ENCODE assay signal across 19 cellular contexts in genomic region chr1:81149649-81150335, GRCh38.
DNase-seq lines count a peak whose midpoint lies in the region; ATAC-seq, FAIRE-seq and TF ChIP-seq lines count a peak whose summit lies in the region.
"Had no signal": no experiment of that assay in that cellular context is flagged by ENCODE, and none has a peak within 500 bp of the region (broad histone marks: within the 10 kb centered on the region; RNA-seq: fewer than 3 reads in every experiment).

No MANE protein-coding gene starts in this region.

- no TSS peak for BruUV-seq in endothelial cell of umbilical vein (replicated peaks; lab: Mats Ljungman, UMichigan)

- H3K4me3 ChIP-seq in SJSA1 (no peak overlapping the region), endothelial cell of umbilical vein (replicated peaks in 1 of 3; ENCODE audit: insufficient read depth in 1 of 3, low read depth in 1 of 3, low read length in 3 of 3) (no peak overlapping the region), neural progenitor cell (no peak overlapping the region), right cardiac atrium (ENCODE audit: low read length) (no peak overlapping the region), body of pancreas (no peak overlapping the region)
- H3K4me3 ChIP-seq: GM12878, MG63 had no signal

- FAIRE-seq in H54 (lab: Jason Lieb, UNC) (peak; percentile 82), endothelial cell of umbilical vein (lab: Jason Lieb, UNC) (peak; percentile 33)
- FAIRE-seq: GM12878, GM18507, RCC 7860 had no signal

- H3K9me3 Mint-ChIP-seq in neural progenitor cell, result no peaks in the 10 kb centered on the region

- intact Hi-C loops in endothelial cell of umbilical vein (cut with micrococcal nuclease), result no loop called here
- intact Hi-C loops in right cardiac atrium (cut with DNase I), result no loop called here
- intact Hi-C loops in body of pancreas (cut with DNase I), result no loop called here

- no peak overlapping the region for H2AFZ ChIP-seq in endothelial cell of umbilical vein (ENCODE audit: low read depth, low read length)
- peak overlapping the region; percentile 11 for H2AFZ ChIP-seq in neural progenitor cell (replicated peaks)

- ATAC-seq in right cardiac atrium, result no peak
- ATAC-seq in body of pancreas, result no peak
- ATAC-seq in GM18517 (IDR thresholded peaks at IDR 0.05; ENCODE audit: unreplicated experiment), result no peak
- ATAC-seq: GM12878 had no signal

- H3K9me1 ChIP-seq in endothelial cell of umbilical vein (replicated peaks; ENCODE audit: control insufficient read depth, extremely low read depth, insufficient read depth, low read length), result no peaks in the 10 kb centered on the region

- no peak overlapping the region for H3K4me3 Mint-ChIP-seq in neural progenitor cell
- H3K4me3 Mint-ChIP-seq: B cell had no signal

- H3K9ac ChIP-seq in endothelial cell of umbilical vein (replicated peaks; ENCODE audit: extremely low read depth, insufficient read depth, low read length) (no peak overlapping the region), neural progenitor cell (no peak overlapping the region)

- H3K27ac ChIP-seq in SJSA1 (peak overlapping the region; percentile 64), endothelial cell of umbilical vein (ENCODE audit: insufficient read depth, low read depth, low read length) (peak overlapping the region; percentile 53), neural progenitor cell (no peak overlapping the region), right cardiac atrium (ENCODE audit: low read length) (no peak overlapping the region), body of pancreas (no peak overlapping the region)

- CTCF ChIA-PET in endothelial cell of umbilical vein (lab: Charles Lee), result no interaction called here

- POLR2A ChIA-PET in endothelial cell of umbilical vein (lab: Charles Lee), result no interaction called here

- 36% methylated on average over 2 of the region's 2 CpGs for WGBS in right cardiac atrium
- WGBS in body of pancreas, 2 donors, result 25 to 26% methylated on average over 2 of the region's 2 CpGs

- peaks cover 3% of the 10 kb centered on the region for H3K27me3 Mint-ChIP-seq in neural progenitor cell (ENCODE audit: insufficient read depth, low read depth)
- H3K27me3 Mint-ChIP-seq: B cell; CD4-positive, CD25-positive, alpha-beta regulatory T cell had no signal

- H4K20me1 ChIP-seq in endothelial cell of umbilical vein (replicated peaks; ENCODE audit: control insufficient read depth, extremely low read depth, insufficient read depth, low read length) (no peaks in the 10 kb centered on the region), neural progenitor cell (ENCODE audit: low read depth) (no peaks in the 10 kb centered on the region)

- H3K36me3 ChIP-seq in SJSA1 (no peaks in the 10 kb centered on the region), endothelial cell of umbilical vein (ENCODE audit: control insufficient read depth in 2 of 2, extremely low read depth in 1 of 2, insufficient read depth in 2 of 2, low read length in 2 of 2) (no peaks in the 10 kb centered on the region), neural progenitor cell (no peaks in the 10 kb centered on the region), body of pancreas (replicated peaks in 1 of 2; ENCODE audit: insufficient read depth in 1 of 2, low read depth in 2 of 2) (no peaks in the 10 kb centered on the region)
- H3K36me3 ChIP-seq: MG63 had no signal

- H3K36me3 Mint-ChIP-seq in neural progenitor cell, result no peaks in the 10 kb centered on the region
- H3K36me3 Mint-ChIP-seq: CD4-positive, CD25-positive, alpha-beta regulatory T cell had no signal

- H3K27me3 ChIP-seq in SJSA1 (replicated peaks) (no peaks in the 10 kb centered on the region), endothelial cell of umbilical vein (ENCODE audit: control insufficient read depth in 2 of 2, insufficient read depth in 2 of 2, low read length in 2 of 2) (no peaks in the 10 kb centered on the region), neural progenitor cell (no peaks in the 10 kb centered on the region), right cardiac atrium (ENCODE audit: control insufficient read depth, insufficient read depth) (no peaks in the 10 kb centered on the region), body of pancreas (no peaks in the 10 kb centered on the region)
- H3K27me3 ChIP-seq: MG63 had no signal

- peaks cover 33% of the 10 kb centered on the region for H3K4me1 ChIP-seq in SJSA1 (replicated peaks)
- peaks cover 22% of the 10 kb centered on the region for H3K4me1 ChIP-seq in endothelial cell of umbilical vein (ENCODE audit: control insufficient read depth, extremely low read depth, insufficient read depth, low read length)
- H3K4me1 ChIP-seq in neural progenitor cell, result peaks cover 11% of the 10 kb centered on the region
- no peaks in the 10 kb centered on the region for H3K4me1 ChIP-seq in right cardiac atrium (ENCODE audit: control insufficient read depth, insufficient read depth, low read length)
- H3K4me1 ChIP-seq in body of pancreas, result no peaks in the 10 kb centered on the region

- H3K4me2 ChIP-seq in endothelial cell of umbilical vein (ENCODE audit: insufficient read depth, low read length) (peak overlapping the region; percentile 26), neural progenitor cell (no peak overlapping the region)

- DNase-seq in H54 (ENCODE audit: insufficient read length, low spot score) (no peak), SJSA1 (ENCODE audit: low read depth in 1 of 2, low spot score in 2 of 2) (peak in 1 of 2 experiments; percentile 16), endothelial cell of umbilical vein (ENCODE audit: low read depth, low spot score) (peak; percentile 31), neural progenitor cell (ENCODE audit: low spot score) (no peak), right cardiac atrium (no peak), body of pancreas (no peak), GM10266 (ENCODE audit: extremely low spot score) (no peak)
- DNase-seq: CD4-positive, CD25-positive, alpha-beta regulatory T cell; Karpas-422; MG63; NCI-H1092 treated with DMSO at 0.1 percent for 48 hours; NCI-H2227 treated with DMSO at 0.1 percent for 48 hours; NCI-H524 treated with DMSO at 0.1 percent for 48 hours; SHP77 treated with DMSO at 0.1 percent for 48 hours had no signal

- H3K9me3 ChIP-seq in SJSA1 (replicated peaks), result no peaks in the 10 kb centered on the region
- H3K9me3 ChIP-seq in endothelial cell of umbilical vein (replicated peaks; ENCODE audit: control insufficient read depth, insufficient read depth, low read length), result no peaks in the 10 kb centered on the region
- no peaks in the 10 kb centered on the region for H3K9me3 ChIP-seq in neural progenitor cell (ENCODE audit: low read depth)
- no peaks in the 10 kb centered on the region for H3K9me3 ChIP-seq in right cardiac atrium (ENCODE audit: control insufficient read depth, low read length)
- H3K9me3 ChIP-seq in body of pancreas, result no peaks in the 10 kb centered on the region
- H3K9me3 ChIP-seq: MG63 had no signal

- H3F3A ChIP-seq in neural progenitor cell (ENCODE audit: low read depth), result no peaks in the 10 kb centered on the region

- H3K27ac Mint-ChIP-seq in neural progenitor cell, result no peak overlapping the region
- H3K27ac Mint-ChIP-seq: B cell; CD4-positive, CD25-positive, alpha-beta regulatory T cell had no signal

- dilution Hi-C loops in endothelial cell of umbilical vein (cut with MboI; ENCODE audit: extremely low pct_ligation_motif_present, low sequenced_read_pairs), result no loop called here

- TF ChIP-seq POLR2A in H54 (IDR thresholded peaks at IDR 0.05; ENCODE audit: low read depth, low read length) (no peak), endothelial cell of umbilical vein (IDR thresholded peaks at IDR 0.05; ENCODE audit: low read depth, low read length) (no peak), body of pancreas (IDR thresholded peaks at IDR 0.05) (no peak)

- H3K4me1 Mint-ChIP-seq in neural progenitor cell, result peaks cover 10% of the 10 kb centered on the region
- H3K4me1 Mint-ChIP-seq: B cell; CD4-positive, CD25-positive, alpha-beta regulatory T cell had no signal

- H3K79me2 ChIP-seq in endothelial cell of umbilical vein (ENCODE audit: control insufficient read depth, insufficient read depth, low read length) (no peaks in the 10 kb centered on the region), neural progenitor cell (ENCODE audit: low read depth) (no peaks in the 10 kb centered on the region)

- TF ChIP-seq CTCF in endothelial cell of umbilical vein (IDR thresholded peaks at IDR 0.05; ENCODE audit: extremely low read depth in 1 of 2, insufficient read depth in 1 of 2, low read depth in 1 of 2, low read length in 2 of 2) (no peak), neural progenitor cell (IDR thresholded peaks at IDR 0.05) (no peak), body of pancreas (IDR thresholded peaks at IDR 0.05) (no peak), GM10266 (IDR thresholded peaks at IDR 0.05; ENCODE audit: control insufficient read depth, insufficient read depth, low read depth, missing control alignments) (no peak)

TF ChIP-seq in endothelial cell of umbilical vein, 7 proteins besides CTCF, POLR2A, EP300 and RAD21:
- TF ChIP-seq POLR2AphosphoS5 (IDR thresholded peaks at IDR 0.05; ENCODE audit: insufficient read depth, low read depth, low read length) (peak; percentile 19), MAX (IDR thresholded peaks at IDR 0.05; ENCODE audit: insufficient read depth, insufficient read length) (no peak), MYC (IDR thresholded peaks at IDR 0.05; ENCODE audit: low read depth, low read length) (no peak), EZH2 (IDR thresholded peaks at IDR 0.05; ENCODE audit: borderline replicate concordance, low read depth, low read length, severe bottlenecking) (no peak), GATA2 (IDR thresholded peaks at IDR 0.05; ENCODE audit: insufficient read depth, insufficient read length, low read depth, low read length) (peak; percentile 97), FOS (IDR thresholded peaks at IDR 0.05; ENCODE audit: borderline replicate concordance, insufficient read depth, low read length) (peak; percentile 86), JUN (IDR thresholded peaks at IDR 0.05; ENCODE audit: borderline replicate concordance, insufficient read depth, insufficient read length, low read depth) (peak; percentile 60)

Comparison
In these comparisons a context has a peak if more than half of its experiments do, and no peak if none do; other contexts are left out.
1. H3K27ac ChIP-seq: peak in SJSA1 (single experiment) and endothelial cell of umbilical vein (single experiment); none in neural progenitor cell (single experiment), right cardiac atrium (single experiment) and body of pancreas (0 of 4).